Comparison of ENCODE assay signal across 25 cellular contexts in genomic region chr6:160215232-160215631, GRCh38. TPM values are rescaled to one million over a fixed set of nuclear protein-coding genes. Genes with fewer than 3 reads are reported as not detected.
"Had no signal": no experiment of that assay in that cellular context is flagged by ENCODE, and none has a peak within 500 bp of the region (broad histone marks: within the 10 kb centered on the region; RNA-seq: fewer than 3 reads in every experiment).

No MANE protein-coding gene starts in this region.

- DNase-seq: activated B cell treated with CpG ODN at 0.5 μM for 24 hours; activated CD4-positive, alpha-beta T cell treated with anti-CD3 and anti-CD28 coated beads, Interleukin-2, amount 10 ng/mL, durations not matched to agents 24 days and 14 days; activated naive CD4-positive, alpha-beta T cell treated with Interleukin-2 at 50 U/mL for 16 hours; adrenal gland; body of pancreas; cerebellar nuclear complex; effector memory CD4-positive, alpha-beta T cell; left lung; naive B cell; ovary; sigmoid colon; stimulated activated CD4-positive, alpha-beta T cell treated with anti-CD3 and anti-CD28 coated beads, Interleukin-12 subunit alpha, Interleukin-12 subunit beta, amount 100 ng/mL, for 4 hours; stimulated activated CD4-positive, alpha-beta T cell treated with anti-CD3 and anti-CD28 coated beads, Interleukin-2, amount 100 ng/mL, for 24 hours; stimulated activated naive B cell treated with anti-CD40 and anti-IgM and Interleukin-4, amounts not matched to agents 10 μg/mL and 1 μg/mL and 100 μg/mL, for 72 hours; substantia nigra; SW 1271; trophoblast cell had no signal

- H3K4me3 Mint-ChIP-seq: activated B cell treated with CpG ODN at 0.5 μM for 24 hours; activated CD4-positive, alpha-beta T cell treated with anti-CD3 and anti-CD28 coated beads, Interleukin-2, amount 10 ng/mL, durations not matched to agents 24 days and 14 days; activated T-helper 1 cell treated with anti-CD3 and anti-CD28 coated beads, Interleukin-12 subunit alpha, Interleukin-12 subunit beta, Interleukin-2, Interleukin-4 antibody, amounts not matched to agents 30 ng/mL and 10 ng/mL and 1 ng/mL, durations not matched to agents 14 hours and 24 hours and 36 hours; dendritic cell treated with granulocyte-macrophage colony-stimulating factor and Interleukin-4, amounts not matched to agents 40 ng/mL and 50 ng/mL, for 4 days; naive B cell; stimulated activated naive B cell treated with anti-CD40 and anti-IgM and Interleukin-4, amounts not matched to agents 10 μg/mL and 1 μg/mL and 100 μg/mL, for 72 hours had no signal

- H3K27ac Mint-ChIP-seq: activated B cell treated with CpG ODN at 0.5 μM for 24 hours; activated CD4-positive, alpha-beta T cell treated with anti-CD3 and anti-CD28 coated beads, Interleukin-2, amount 10 ng/mL, durations not matched to agents 24 days and 14 days; activated T-helper 1 cell treated with anti-CD3 and anti-CD28 coated beads, Interleukin-12 subunit alpha, Interleukin-12 subunit beta, Interleukin-2, Interleukin-4 antibody, amounts not matched to agents 30 ng/mL and 10 ng/mL and 1 ng/mL, durations not matched to agents 14 hours and 24 hours and 36 hours; dendritic cell treated with granulocyte-macrophage colony-stimulating factor and Interleukin-4, amounts not matched to agents 40 ng/mL and 50 ng/mL, for 4 days; naive B cell; stimulated activated naive B cell treated with anti-CD40 and anti-IgM and Interleukin-4, amounts not matched to agents 10 μg/mL and 1 μg/mL and 100 μg/mL, for 72 hours had no signal

- H3K27me3 Mint-ChIP-seq: dendritic cell treated with granulocyte-macrophage colony-stimulating factor and Interleukin-4, amounts not matched to agents 40 ng/mL and 50 ng/mL, for 4 days had no signal

- H3K4me1 ChIP-seq: adrenal gland, left lung, sigmoid colon, SJSA1 had no signal

- ATAC-seq: body of pancreas; left lung; stimulated activated naive B cell treated with anti-CD40 and anti-IgM and Interleukin-4, amounts not matched to agents 10 μg/mL and 1 μg/mL and 100 μg/mL, for 72 hours had no signal

- H3K27ac ChIP-seq: adrenal gland, body of pancreas, hepatocyte, left lung, ovary, sigmoid colon, SJSA1 had no signal

- H3K27me3 ChIP-seq: body of pancreas, left lung, ovary, sigmoid colon, SJSA1 had no signal

- H3K9me3 ChIP-seq: adrenal gland, body of pancreas, ovary, sigmoid colon had no signal

- H3K36me3 ChIP-seq: adrenal gland, left lung, ovary, sigmoid colon, SJSA1 had no signal

- H3K36me3 Mint-ChIP-seq: stimulated activated naive B cell treated with anti-CD40 and anti-IgM and Interleukin-4, amounts not matched to agents 10 μg/mL and 1 μg/mL and 100 μg/mL, for 72 hours had no signal

- H3K4me1 Mint-ChIP-seq: activated B cell treated with CpG ODN at 0.5 μM for 24 hours; activated CD4-positive, alpha-beta T cell treated with anti-CD3 and anti-CD28 coated beads, Interleukin-2, amount 10 ng/mL, durations not matched to agents 24 days and 14 days; naive B cell; stimulated activated naive B cell treated with anti-CD40 and anti-IgM and Interleukin-4, amounts not matched to agents 10 μg/mL and 1 μg/mL and 100 μg/mL, for 72 hours had no signal

- H3K4me3 ChIP-seq: adrenal gland, body of pancreas, hepatocyte, left lung, ovary, sigmoid colon, SJSA1 had no signal

RNA-seq across cellular contexts. Expression of gene SLC22A2, which starts 43.4 kb away (rescaled TPM):
- total RNA-seq: activated B cell treated with CpG ODN at 0.5 μM for 24 hours; activated CD4-positive, alpha-beta T cell treated with anti-CD3 and anti-CD28 coated beads, Interleukin-2, amount 10 ng/mL, durations not matched to agents 24 days and 14 days; activated CD8-positive, alpha-beta memory T cell treated with anti-CD3 and anti-CD28 coated beads for 36 hours; activated T-helper 1 cell treated with anti-CD3 and anti-CD28 coated beads, Interleukin-12 subunit alpha, Interleukin-12 subunit beta, Interleukin-2, Interleukin-4 antibody, amounts not matched to agents 30 ng/mL and 10 ng/mL and 1 ng/mL, durations not matched to agents 14 hours and 24 hours and 36 hours; adrenal gland; body of pancreas; left lung; mononuclear cell; pulmonary artery endothelial cell; SJSA1; T-helper 2 cell treated with Interferon-gamma antibody and Interleukin-4, amounts not matched to agents 100 ng/mL and 5 ng/mL, for 36 hours had no signal
